Comparison of ENCODE assay signal across 18 cellular contexts in genomic region chr4:710116-710515, GRCh38. TPM values are rescaled to one million over a fixed set of nuclear protein-coding genes. Genes with fewer than 3 reads are reported as not detected.
A peak's percentile ranks its signal among the peaks of the same experiment; 100 is the strongest.
DNase-seq lines count a peak whose midpoint lies in the region; ATAC-seq and TF ChIP-seq lines count a peak whose summit lies in the region.
"Had no signal": no experiment of that assay in that cellular context is flagged by ENCODE, and none has a peak within 500 bp of the region (broad histone marks: within the 10 kb centered on the region; RNA-seq: fewer than 3 reads in every experiment).

No MANE protein-coding gene starts in this region.

- no peak for DNase-seq in endothelial cell (ENCODE audit: low spot score)
- DNase-seq in trophoblast cell, result no peak
- no peak for DNase-seq in central memory CD4-positive, alpha-beta T cell
- DNase-seq: activated naive CD8-positive, alpha-beta T cell treated with anti-CD3 and anti-CD28 coated beads for 36 hours; left ventricle myocardium superior; NCI-H2081; NCI-H446 treated with DMSO at 0.1 percent for 48 hours; stimulated activated naive CD8-positive, alpha-beta T cell treated with anti-CD3 and anti-CD28 coated beads, Interleukin-15, amount 100 ng/mL, for 72 hours; transverse colon had no signal

- no peak overlapping the region for H2BK120ac ChIP-seq in trophoblast cell (ENCODE audit: insufficient read depth, low read length, poor library complexity)

- peaks cover 28 to 32% of the 10 kb centered on the region in 2 experiments for H3K36me3 ChIP-seq in trophoblast cell (ENCODE audit: control insufficient read depth in 1 of 2, insufficient read depth in 2 of 2, low read length in 2 of 2)
- H3K36me3 ChIP-seq: pancreas, transverse colon had no signal

- H3K79me2 ChIP-seq in trophoblast cell (ENCODE audit: control insufficient read depth, insufficient read depth, low read length, poor library complexity), result peaks cover 53% of the 10 kb centered on the region

- no peak overlapping the region for H3K4me2 ChIP-seq in trophoblast cell (ENCODE audit: low read length)

- TF ChIP-seq CTCF in endothelial cell (IDR thresholded peaks at IDR 0.05; ENCODE audit: unreplicated experiment), result no peak

- ATAC-seq in HG03432 (IDR thresholded peaks at IDR 0.05; ENCODE audit: unreplicated experiment) (no peak), HG03139 (IDR thresholded peaks at IDR 0.05; ENCODE audit: unreplicated experiment) (no peak)
- ATAC-seq: heart left ventricle; K562; left ventricle myocardium superior; pancreas; SK-N-SH treated with all-trans-retinoic acid at 6 μM for 48 hours; stimulated activated naive CD8-positive, alpha-beta T cell treated with anti-CD3 and anti-CD28 coated beads, Interleukin-15, amount 100 ng/mL, for 72 hours had no signal

- H2AK5ac ChIP-seq in trophoblast cell (ENCODE audit: low read length), result no peak overlapping the region

- H3K4ac ChIP-seq in trophoblast cell (ENCODE audit: low read depth, low read length), result peak overlapping the region; percentile 92

- H2BK5ac ChIP-seq in trophoblast cell (ENCODE audit: low read depth, low read length, poor library complexity), result no peak overlapping the region

- H3K4me3 Mint-ChIP-seq in IgD-negative memory B cell, result peak overlapping the region in 3 of 4 donors; percentile 4 to 81 (median 49)
- H3K4me3 Mint-ChIP-seq in endothelial cell (ENCODE audit: unreplicated experiment), result peak overlapping the region; percentile 45
- H3K4me3 Mint-ChIP-seq: activated naive CD8-positive, alpha-beta T cell treated with anti-CD3 and anti-CD28 coated beads for 36 hours; stimulated activated naive CD8-positive, alpha-beta T cell treated with anti-CD3 and anti-CD28 coated beads, Interleukin-15, amount 100 ng/mL, for 72 hours had no signal

- H3K18ac ChIP-seq in trophoblast cell (ENCODE audit: low read length), result no peak overlapping the region

- H3K4me1 ChIP-seq in trophoblast cell (ENCODE audit: control insufficient read depth in 1 of 2, insufficient read depth in 2 of 2, low read length in 2 of 2), result peaks cover 21% of the 10 kb centered on the region in 2 experiments

- no peaks in the 10 kb centered on the region for H3K27me3 ChIP-seq in trophoblast cell (ENCODE audit: insufficient read depth, low read length)
- H3K27me3 ChIP-seq: heart left ventricle, pancreas, transverse colon had no signal

- H3K79me1 ChIP-seq in trophoblast cell (ENCODE audit: low read length), result peaks cover 12% of the 10 kb centered on the region

- H3K9me3 Mint-ChIP-seq in IgD-negative memory B cell (no peaks in the 10 kb centered on the region), endothelial cell (ENCODE audit: unreplicated experiment) (no peaks in the 10 kb centered on the region)
- H3K9me3 Mint-ChIP-seq: activated naive CD8-positive, alpha-beta T cell treated with anti-CD3 and anti-CD28 coated beads for 36 hours; activated T-helper 1 cell treated with anti-CD3 and anti-CD28 coated beads, Interleukin-12 subunit alpha, Interleukin-12 subunit beta, Interleukin-2, Interleukin-4 antibody, amounts not matched to agents 30 ng/mL and 10 ng/mL and 1 ng/mL, durations not matched to agents 14 hours and 24 hours and 36 hours; stimulated activated naive CD8-positive, alpha-beta T cell treated with anti-CD3 and anti-CD28 coated beads, Interleukin-15, amount 100 ng/mL, for 72 hours had no signal

- no peak overlapping the region for H4K8ac ChIP-seq in trophoblast cell (ENCODE audit: low read depth, low read length)

- H3K4me1 Mint-ChIP-seq in IgD-negative memory B cell, result peaks cover 14 to 29% (median 15%) of the 10 kb centered on the region in 3 donors
- H3K4me1 Mint-ChIP-seq in endothelial cell (ENCODE audit: unreplicated experiment), result peaks cover 19% of the 10 kb centered on the region

- H3K36me3 Mint-ChIP-seq in IgD-negative memory B cell (peaks cover 3% of the 10 kb centered on the region), endothelial cell (ENCODE audit: low read depth, unreplicated experiment) (peaks cover 19% of the 10 kb centered on the region)

- H3K27ac ChIP-seq in trophoblast cell (ENCODE audit: low read depth, low read length), result no peak overlapping the region
- H3K27ac ChIP-seq: heart left ventricle, HL-60, pancreas, transverse colon had no signal

- H2BK12ac ChIP-seq in trophoblast cell (ENCODE audit: low read length), result no peak overlapping the region

- no peak overlapping the region for H3K4me3 ChIP-seq in trophoblast cell (ENCODE audit: low read depth, low read length)
- H3K4me3 ChIP-seq: heart left ventricle, K562, pancreas, transverse colon had no signal

- H3K27ac Mint-ChIP-seq in IgD-negative memory B cell, result peak overlapping the region in 1 of 3 donors; percentile 19
- no peak overlapping the region for H3K27ac Mint-ChIP-seq in endothelial cell (ENCODE audit: unreplicated experiment)
- H3K27ac Mint-ChIP-seq: activated naive CD8-positive, alpha-beta T cell treated with anti-CD3 and anti-CD28 coated beads for 36 hours; activated T-helper 1 cell treated with anti-CD3 and anti-CD28 coated beads, Interleukin-12 subunit alpha, Interleukin-12 subunit beta, Interleukin-2, Interleukin-4 antibody, amounts not matched to agents 30 ng/mL and 10 ng/mL and 1 ng/mL, durations not matched to agents 14 hours and 24 hours and 36 hours; stimulated activated naive CD8-positive, alpha-beta T cell treated with anti-CD3 and anti-CD28 coated beads, Interleukin-15, amount 100 ng/mL, for 72 hours had no signal

- WGBS in trophoblast cell (ENCODE audit: extremely low coverage, insufficient coverage, insufficient read length), result no CpG with 5 or more reads among the region's 9 CpGs

- H3K9ac ChIP-seq in trophoblast cell (ENCODE audit: low read length), result no peak overlapping the region

- no peak overlapping the region for H2AFZ ChIP-seq in trophoblast cell (ENCODE audit: insufficient read depth, low read length, poor library complexity)

- H3K23ac ChIP-seq in trophoblast cell (ENCODE audit: low read length), result no peak overlapping the region

- H3K27me3 Mint-ChIP-seq in IgD-negative memory B cell (no peaks in the 10 kb centered on the region), endothelial cell (ENCODE audit: unreplicated experiment) (peaks cover 4% of the 10 kb centered on the region)
- H3K27me3 Mint-ChIP-seq: activated naive CD8-positive, alpha-beta T cell treated with anti-CD3 and anti-CD28 coated beads for 36 hours; stimulated activated naive CD8-positive, alpha-beta T cell treated with anti-CD3 and anti-CD28 coated beads, Interleukin-15, amount 100 ng/mL, for 72 hours had no signal

- H3K9me3 ChIP-seq in trophoblast cell (ENCODE audit: insufficient read depth, low read depth, low read length), result peaks cover 2% of the 10 kb centered on the region
- H3K9me3 ChIP-seq: heart left ventricle, pancreas, transverse colon had no signal

- H4K12ac ChIP-seq in trophoblast cell (ENCODE audit: low read depth, low read length), result no peak overlapping the region

- no peak overlapping the region for H3K14ac ChIP-seq in trophoblast cell (ENCODE audit: low read length)

- H4K91ac ChIP-seq in trophoblast cell (ENCODE audit: low read depth, low read length), result no peak overlapping the region

RNA-seq across cellular contexts. Expression of gene PCGF3, which starts 4.5 kb away (rescaled TPM):
- polyA plus RNA-seq in IgD-negative memory B cell, result 6.1 TPM
- total RNA-seq in endothelial cell (ENCODE audit: unreplicated experiment), result 84.5 TPM
- 63.6 and 66.1 TPM in 2 replicates for polyA plus RNA-seq in trophoblast cell (2013)

RNA-seq across cellular contexts. Expression of gene SLC49A3, which starts 21.2 kb away (rescaled TPM):
- polyA plus RNA-seq in IgD-negative memory B cell, result 0.97 TPM
- 19.9 TPM for total RNA-seq in endothelial cell (ENCODE audit: unreplicated experiment)
- 1.8 and 2.1 TPM in 2 replicates for polyA plus RNA-seq in trophoblast cell (2013)

RNA-seq across cellular contexts. Expression of gene MYL5, which starts 35.8 kb away (rescaled TPM):
- polyA plus RNA-seq in IgD-negative memory B cell, result 8.3 TPM
- total RNA-seq in endothelial cell (ENCODE audit: unreplicated experiment), result 23.2 TPM
- polyA plus RNA-seq in trophoblast cell (2013), result 5.2 and 5.5 TPM in 2 replicates

RNA-seq across cellular contexts. Expression of gene ATP5ME, which starts 36.0 kb away (rescaled TPM):
- polyA plus RNA-seq in IgD-negative memory B cell, result 430 TPM
- total RNA-seq in endothelial cell (ENCODE audit: unreplicated experiment), result 289 TPM
- polyA plus RNA-seq in trophoblast cell (2013), result 783 and 790 TPM in 2 replicates
